ENCODE assay signal across 20 cellular contexts in genomic region chr2:52340185-52340584, GRCh38.
A peak's percentile ranks its signal among the peaks of the same experiment; 100 is the strongest.
DNase-seq lines count a peak whose midpoint lies in the region; ATAC-seq and FAIRE-seq lines count a peak whose summit lies in the region.
"Had no signal": no experiment of that assay in that cellular context is flagged by ENCODE, and none has a peak within 500 bp of the region (broad histone marks: within the 10 kb centered on the region; RNA-seq: fewer than 3 reads in every experiment).

No MANE protein-coding gene starts in this region.

- no peak for ATAC-seq in GM21786 (IDR thresholded peaks at IDR 0.05; ENCODE audit: unreplicated experiment)
- ATAC-seq: activated CD4-positive, alpha-beta T cell treated with anti-CD3 and anti-CD28 coated beads for 36 hours; stimulated activated naive CD8-positive, alpha-beta T cell treated with anti-CD3 and anti-CD28 coated beads, Interleukin-15, amount 100 ng/mL, for 72 hours had no signal

- FAIRE-seq in HTR-8/SVneo (lab: Jason Lieb, UNC), result no peak
- FAIRE-seq: endometrium, H54 had no signal

- DNase-seq in G401 (ENCODE audit: low spot score), result peak; percentile 9
- peak; percentile 61 for DNase-seq in SK-MEL-5 (ENCODE audit: low read depth, low spot score)
- peak; percentile 8 for DNase-seq in foreskin melanocyte
- peak; percentile 2 for DNase-seq in myocyte (ENCODE audit: low read depth)
- DNase-seq in NCI-H774 (lab: John Stamatoyannopoulos, UW), result no peak
- DNase-seq in KG1 (lab: John Stamatoyannopoulos, UW), result no peak
- no peak for DNase-seq in HTR-8/SVneo (ENCODE audit: insufficient read length, low spot score)
- DNase-seq: activated CD4-positive, alpha-beta T cell treated with anti-CD3 and anti-CD28 coated beads for 36 hours; brain microvascular endothelial cell; CD4-positive, alpha-beta T cell; colonic mucosa; DMS53; NCI-H1092; NCI-H2029 treated with DMSO at 0.1 percent for 48 hours; stimulated activated CD4-positive, alpha-beta T cell treated with anti-CD3 and anti-CD28 coated beads, Interleukin-4, amount 100 ng/mL, for 24 hours; stimulated activated naive CD8-positive, alpha-beta T cell treated with anti-CD3 and anti-CD28 coated beads, Interleukin-15, amount 100 ng/mL, for 72 hours; T1000 had no signal

- in situ Hi-C loops in G401 (cut with HindIII; ENCODE audit: low sequenced_read_pairs) (no loop called here), SK-MEL-5 (cut with HindIII; ENCODE audit: low pct_unique_long_range_greater_than_20kb, low sequenced_read_pairs) (no loop called here)

Comparison
In these comparisons a context has a peak if more than half of its experiments do, and no peak if none do; other contexts are left out.
1. DNase-seq: peak in G401 (single experiment), SK-MEL-5 (single experiment), foreskin melanocyte (single experiment) and myocyte (single experiment); none in NCI-H774 (single experiment), KG1 (single experiment) and HTR-8/SVneo (single experiment).